2 cellular contexts compared by ENCODE assay signal in the genomic region with DNA sequence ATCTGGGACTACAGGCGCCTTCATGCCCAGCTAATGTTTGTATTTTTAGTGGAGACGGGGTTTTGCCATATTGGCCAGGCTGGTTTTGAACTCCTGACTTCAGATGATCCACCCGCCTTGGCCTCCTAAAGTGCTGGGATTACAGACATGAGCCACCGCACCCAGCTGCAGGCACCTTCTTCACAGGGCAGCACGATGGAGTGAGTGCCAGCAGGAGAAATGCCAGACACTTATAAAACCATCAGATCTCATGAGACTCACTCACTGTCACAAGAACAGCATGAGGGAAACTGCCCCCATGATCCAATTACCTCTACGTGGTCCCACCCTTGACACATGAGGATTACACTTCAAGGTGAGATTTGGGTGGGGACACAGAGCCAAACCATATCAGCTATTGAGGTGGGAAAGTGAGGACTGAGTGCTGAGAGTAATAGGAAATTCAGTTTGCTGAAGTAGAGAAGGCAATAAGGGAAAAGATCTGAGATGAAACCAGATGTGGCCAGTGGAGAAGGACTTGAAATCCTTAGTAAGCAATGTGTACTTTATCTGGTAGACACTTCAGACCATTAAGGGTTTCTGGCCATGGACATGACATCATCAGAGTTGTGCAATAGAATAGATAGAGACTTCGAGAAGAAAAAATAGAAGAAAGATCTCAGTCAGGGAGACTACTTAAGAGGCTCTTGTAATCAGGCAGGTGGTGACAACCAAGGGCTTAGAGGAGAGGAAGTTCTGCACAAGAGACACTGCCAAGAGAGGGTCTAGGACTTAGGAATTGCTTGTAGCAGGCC.
A peak's percentile ranks its signal among the peaks of the same experiment; 100 is the strongest.
TF ChIP-seq lines count a peak whose summit lies in the region.

No MANE protein-coding gene starts in this region.

TF ChIP-seq in HEK293, 187 proteins besides CTCF, POLR2A, EP300 and RAD21 (continued from another document):
- TF ChIP-seq, protein P1, sequence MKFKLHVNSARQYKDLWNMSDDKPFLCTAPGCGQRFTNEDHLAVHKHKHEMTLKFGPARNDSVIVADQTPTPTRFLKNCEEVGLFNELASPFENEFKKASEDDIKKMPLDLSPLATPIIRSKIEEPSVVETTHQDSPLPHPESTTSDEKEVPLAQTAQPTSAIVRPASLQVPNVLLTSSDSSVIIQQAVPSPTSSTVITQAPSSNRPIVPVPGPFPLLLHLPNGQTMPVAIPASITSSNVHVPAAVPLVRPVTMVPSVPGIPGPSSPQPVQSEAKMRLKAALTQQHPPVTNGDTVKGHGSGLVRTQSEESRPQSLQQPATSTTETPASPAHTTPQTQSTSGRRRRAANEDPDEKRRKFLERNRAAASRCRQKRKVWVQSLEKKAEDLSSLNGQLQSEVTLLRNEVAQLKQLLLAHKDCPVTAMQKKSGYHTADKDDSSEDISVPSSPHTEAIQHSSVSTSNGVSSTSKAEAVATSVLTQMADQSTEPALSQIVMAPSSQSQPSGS (tag by site-specific recombination; IDR thresholded peaks at IDR 0.05; ENCODE audit: low read depth): peak; percentile 41; the same call in 1 of the 2 replicates
- TF ChIP-seq BCL11A (tag by site-specific recombination; IDR thresholded peaks at IDR 0.05; ENCODE audit: low read depth) (no peak), GFI1B (tag by site-specific recombination; IDR thresholded peaks at IDR 0.05) (no peak), ZNF843 (tag by site-specific recombination; IDR thresholded peaks at IDR 0.05) (no peak), ZNF830 (tag by site-specific recombination; IDR thresholded peaks at IDR 0.05; ENCODE audit: low read depth) (no peak), ZNF302 (tag by site-specific recombination; IDR thresholded peaks at IDR 0.05; ENCODE audit: low read depth) (no peak)
- TF ChIP-seq, protein P2, sequence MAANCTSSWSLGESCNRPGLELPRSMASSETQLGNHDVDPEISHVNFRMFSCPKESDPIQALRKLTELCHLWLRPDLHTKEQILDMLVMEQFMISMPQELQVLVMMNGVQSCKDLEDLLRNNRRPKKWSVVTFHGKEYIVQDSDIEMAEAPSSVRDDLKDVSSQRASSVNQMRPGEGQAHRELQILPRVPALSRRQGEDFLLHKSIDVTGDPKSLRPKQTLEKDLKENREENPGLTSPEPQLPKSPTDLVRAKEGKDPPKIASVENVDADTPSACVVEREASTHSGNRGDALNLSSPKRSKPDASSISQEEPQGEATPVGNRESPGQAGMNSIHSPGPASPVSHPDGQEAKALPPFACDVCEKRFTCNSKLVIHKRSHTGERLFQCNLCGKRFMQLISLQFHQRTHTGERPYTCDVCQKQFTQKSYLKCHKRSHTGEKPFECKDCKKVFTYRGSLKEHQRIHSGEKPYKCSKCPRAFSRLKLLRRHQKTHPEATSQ (tag by site-specific recombination; IDR thresholded peaks at IDR 0.05): no peak

TF ChIP-seq in K562, 482 proteins besides CTCF, POLR2A, EP300 and RAD21 (continued from another document):
- TF ChIP-seq, protein P3, sequence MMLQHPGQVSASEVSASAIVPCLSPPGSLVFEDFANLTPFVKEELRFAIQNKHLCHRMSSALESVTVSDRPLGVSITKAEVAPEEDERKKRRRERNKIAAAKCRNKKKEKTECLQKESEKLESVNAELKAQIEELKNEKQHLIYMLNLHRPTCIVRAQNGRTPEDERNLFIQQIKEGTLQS (IDR thresholded peaks at IDR 0.05): peak; percentile 49
- TF ChIP-seq, protein P3 (CRISPR knock-in tag; conservative IDR thresholded peaks at IDR 0.05): no peak
- TF ChIP-seq ZNF175 (CRISPR knock-in tag; IDR thresholded peaks at IDR 0.05; ENCODE audit: low read depth): no peak
